In the genomic region with DNA sequence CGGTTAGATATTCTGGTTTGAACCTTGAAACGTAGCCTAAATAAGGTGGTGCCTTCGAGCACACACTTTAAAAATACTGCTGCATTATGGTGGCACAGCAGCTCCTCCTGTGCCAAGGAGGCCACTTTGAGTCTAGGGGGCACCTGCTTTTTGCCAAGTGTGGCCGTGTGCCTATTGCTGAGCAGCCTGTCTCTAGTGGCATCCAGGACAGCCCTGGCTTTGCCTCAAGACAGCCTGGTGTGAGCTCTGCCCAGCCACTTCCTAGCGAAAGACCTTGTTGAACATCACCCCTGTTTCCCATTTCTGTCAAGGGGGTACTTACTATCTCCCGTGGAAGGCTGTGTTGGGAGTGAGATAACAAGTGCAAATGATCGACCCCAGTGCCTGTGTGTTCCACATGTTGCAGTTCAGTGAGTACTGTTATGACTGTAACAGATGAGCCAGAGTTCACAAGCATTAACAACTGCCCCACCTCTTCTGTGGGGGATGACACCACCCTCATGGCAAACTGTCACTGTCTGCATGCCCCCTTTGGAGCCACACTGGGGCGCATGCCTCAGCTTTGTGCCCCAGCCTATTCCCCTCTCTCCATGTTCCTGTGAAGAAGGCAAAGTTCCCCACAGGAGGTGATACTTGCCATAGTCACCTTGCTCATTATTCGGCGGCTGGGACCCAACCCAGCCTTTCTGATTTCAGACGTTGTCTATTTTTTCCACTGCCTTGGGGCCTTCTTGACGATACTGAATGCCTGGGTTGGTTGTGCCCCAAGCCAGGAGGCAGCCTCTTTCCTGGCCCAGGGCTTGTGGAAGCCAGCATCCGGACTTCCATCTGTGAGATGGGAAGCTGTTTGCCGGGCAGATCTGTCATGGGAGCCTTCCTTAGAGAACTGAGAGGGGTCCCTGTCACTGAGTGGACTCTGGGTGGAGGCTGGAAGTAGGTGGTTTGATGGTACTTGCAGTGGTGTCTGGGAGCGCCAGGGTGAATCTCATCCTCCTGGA, we compare ENCODE assay signal across 11 cellular contexts. TPM values are rescaled to one million over a fixed set of nuclear protein-coding genes. Genes with fewer than 3 reads are reported as not detected.
A peak's percentile ranks its signal among the peaks of the same experiment; 100 is the strongest.
DNase-seq lines count a peak whose midpoint lies in the region; ATAC-seq and TF ChIP-seq lines count a peak whose summit lies in the region.
"Had no signal": no experiment of that assay in that cellular context is flagged by ENCODE, and none has a peak within 500 bp of the region (broad histone marks: within the 10 kb centered on the region; RNA-seq: fewer than 3 reads in every experiment).

No MANE protein-coding gene starts in this region.

- peaks cover 76 to 77% of the 10 kb centered on the region in 2 donors for H3K4me1 Mint-ChIP-seq in natural killer cell

- H3K36me3 ChIP-seq in HEK293 (ENCODE audit: control insufficient read depth in 2 of 2, insufficient read depth in 1 of 2, low read length in 2 of 2), result peaks cover 0 to 4% of the 10 kb centered on the region in 2 experiments; a peak in 2 of 3 replicates
- H3K36me3 ChIP-seq: sigmoid colon had no signal

- no peak overlapping the region for H3K4me3 ChIP-seq in HEK293 (ENCODE audit: low read depth, low read length)
- H3K4me3 ChIP-seq: sigmoid colon had no signal

- intact Hi-C loops in natural killer cell (cut with micrococcal nuclease), result loop anchor here (1.0 kb wide), 1 partner anchor 78 kb away; no protein-coding TSS in a partner anchor

- TF ChIP-seq CTCF in GM10248 (IDR thresholded peaks at IDR 0.05; ENCODE audit: control extremely low read depth, extremely low read depth, low read depth, missing control alignments) (peak; percentile 9), HEK293 (tag by site-specific recombination; IDR thresholded peaks at IDR 0.05) (no peak), natural killer cell (IDR thresholded peaks at IDR 0.05) (peak; percentile 21)

- no peak overlapping the region for H3K27ac ChIP-seq in HEK293 (ENCODE audit: extremely low read depth, low read depth, low read length)
- H3K27ac ChIP-seq: sigmoid colon had no signal

- no peaks in the 10 kb centered on the region for H3K27me3 Mint-ChIP-seq in natural killer cell (ENCODE audit: low read depth in 2 of 2)

- ATAC-seq in natural killer cell (peak; percentile 67 to 82 (median 74)), GM21526 (IDR thresholded peaks at IDR 0.05; ENCODE audit: low FRiP score, unreplicated experiment) (no peak), GM21737 (IDR thresholded peaks at IDR 0.05; ENCODE audit: unreplicated experiment) (no peak)

- CTCF ChIA-PET in GM10248 (lab: Yijun Ruan, JAX) (interaction anchor here (0.7 to 2.6 kb wide), 6 partner anchors 16 to 79 kb away, joined by 3 to 11 read pairs (median 3); no protein-coding TSS in a partner anchor), HEK293 (lab: Yijun Ruan, JAX) (interaction anchor here (0.9 to 2.4 kb wide), 5 partner anchors 20 to 80 kb away, joined by 3 to 10 read pairs (median 3); no protein-coding TSS in a partner anchor)

- POLR2A ChIA-PET in GM10248 (lab: Yijun Ruan, JAX), result no interaction called here
- POLR2A ChIA-PET in HEK293 (lab: Yijun Ruan, JAX), result interaction anchor here (0.6 kb wide), 1 partner anchor 101 kb away, joined by 3 read pairs; no protein-coding TSS in a partner anchor

- DNase-seq in GM10248 (ENCODE audit: extremely low spot score) (peak; percentile 55), natural killer cell (peak; percentile 49), CD1c-positive myeloid dendritic cell (ENCODE audit: extremely low spot score) (no peak), T1000 (lab: John Stamatoyannopoulos, UW) (no peak)
- DNase-seq in activated T-cell treated with anti-CD3 and anti-CD28 coated beads, Interleukin-2, amount 50 U/mL, for 1 hour, result peak; percentile 29
- DNase-seq: NCI-H510A treated with DMSO at 0.1 percent for 48 hours, sigmoid colon, T-helper 9 cell had no signal

- no peaks in the 10 kb centered on the region for H3K36me3 Mint-ChIP-seq in natural killer cell

- no peaks in the 10 kb centered on the region for H3K9me3 ChIP-seq in HEK293 (ENCODE audit: control insufficient read depth, insufficient read depth, low read depth, low read length)
- H3K9me3 ChIP-seq: sigmoid colon had no signal

- peaks cover 13% of the 10 kb centered on the region; the same call in 1 of the 2 replicates for H3K4me1 ChIP-seq in HEK293 (ENCODE audit: control insufficient read depth, insufficient read depth, low read length)

- H3K27ac Mint-ChIP-seq in natural killer cell, result peak overlapping the region; percentile 89 to 90

- peak overlapping the region; percentile 64 for H3K4me3 Mint-ChIP-seq in natural killer cell

- no peaks in the 10 kb centered on the region for H3K9me3 Mint-ChIP-seq in natural killer cell

TF ChIP-seq in HEK293, 187 proteins besides CTCF, POLR2A, EP300 and RAD21:
- TF ChIP-seq SCRT2 (tag by site-specific recombination; IDR thresholded peaks at IDR 0.05), result peak; percentile 54
- TF ChIP-seq ZFP37 (tag by site-specific recombination; IDR thresholded peaks at IDR 0.05), result no peak

RNA-seq across cellular contexts. Expression of a gene that starts 5.4 kb away (rescaled TPM):
- 100 to 1,000 TPM; 209 to 232 (median 230) TPM for total RNA-seq in natural killer cell

Comparison
In these comparisons a context has a peak if more than half of its experiments do, and no peak if none do; other contexts are left out.
1. DNase-seq: peak in GM10248 (single experiment), activated T-cell treated with anti-CD3 and anti-CD28 coated beads, Interleukin-2, amount 50 U/mL, for 1 hour (single experiment) and natural killer cell (single experiment); none in CD1c-positive myeloid dendritic cell (single experiment) and T1000 (single experiment).
2. ATAC-seq: peak in natural killer cell (3 of 3); none in GM21526 (single experiment) and GM21737 (single experiment).